In the genomic region with DNA sequence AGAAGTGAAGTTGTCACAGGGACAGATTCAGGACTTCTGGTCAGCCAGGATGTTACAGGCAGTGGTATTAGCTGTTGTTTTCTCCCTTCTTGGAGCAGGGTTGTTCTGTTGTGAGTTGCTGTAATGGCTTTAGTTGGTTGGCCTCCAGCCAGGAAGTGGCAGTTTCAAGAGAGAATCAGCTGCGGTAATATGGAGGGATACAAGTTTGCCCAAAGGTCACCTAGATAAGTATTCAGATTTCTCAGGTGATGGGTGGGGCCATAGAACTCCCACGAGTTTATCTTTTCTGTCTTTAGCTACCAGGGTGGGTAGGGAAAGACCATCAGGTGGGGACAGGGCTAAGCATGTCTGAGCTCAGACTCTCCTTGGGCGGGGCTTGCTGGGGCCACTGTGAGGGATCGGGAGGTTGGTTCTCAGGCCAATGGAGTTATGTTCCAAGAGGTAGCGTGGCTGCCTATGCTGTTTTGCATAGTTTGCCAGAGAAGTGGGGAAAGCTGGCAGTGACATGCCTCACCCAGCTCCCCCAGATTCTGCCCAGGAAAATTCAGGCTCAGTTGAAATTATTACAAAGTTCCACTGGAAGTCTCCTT, we compare ENCODE assay signal across 16 cellular contexts.
DNase-seq lines count a peak whose midpoint lies in the region; TF ChIP-seq lines count a peak whose summit lies in the region.
"Had no signal": no experiment of that assay in that cellular context is flagged by ENCODE, and none has a peak within 500 bp of the region (broad histone marks: within the 10 kb centered on the region; RNA-seq: fewer than 3 reads in every experiment).

No MANE protein-coding gene starts in this region.

- no peak overlapping the region for H3K27ac Mint-ChIP-seq in neural progenitor cell

- no peak overlapping the region for H3K4me3 Mint-ChIP-seq in neural progenitor cell

- no peak overlapping the region for H3K27ac ChIP-seq in cardiac muscle cell
- no peak overlapping the region for H3K27ac ChIP-seq in left ventricle myocardium inferior (replicated peaks)
- H3K27ac ChIP-seq in colonic mucosa = no peak overlapping the region
- no peak overlapping the region for H3K27ac ChIP-seq in neural progenitor cell

- no peaks in the 10 kb centered on the region for H3K4me1 Mint-ChIP-seq in neural progenitor cell

- H3K36me3 Mint-ChIP-seq in neural progenitor cell = no peaks in the 10 kb centered on the region

- H3K27me3 ChIP-seq in cardiac muscle cell = no peaks in the 10 kb centered on the region
- H3K27me3 ChIP-seq in left ventricle myocardium inferior (ENCODE audit: low read depth) = no peaks in the 10 kb centered on the region
- H3K27me3 ChIP-seq in colonic mucosa = no peaks in the 10 kb centered on the region
- H3K27me3 ChIP-seq in neural progenitor cell = no peaks in the 10 kb centered on the region
- H3K27me3 ChIP-seq: MG63 had no signal

- H4K20me1 ChIP-seq in neural progenitor cell (ENCODE audit: low read depth) = no peaks in the 10 kb centered on the region

- no peaks in the 10 kb centered on the region for H3K79me2 ChIP-seq in neural progenitor cell (ENCODE audit: low read depth)

- H3K9me3 Mint-ChIP-seq in neural progenitor cell = no peaks in the 10 kb centered on the region

- no peaks in the 10 kb centered on the region for H3K27me3 Mint-ChIP-seq in neural progenitor cell (ENCODE audit: insufficient read depth, low read depth)

- H2AFZ ChIP-seq in neural progenitor cell (replicated peaks) = peak overlapping the region; percentile 7

- DNase-seq in cardiac muscle cell (ENCODE audit: low read depth in 1 of 2, low spot score in 1 of 2) (peak; percentile 6 to 30), left ventricle myocardium inferior (no peak), colonic mucosa (peak; percentile 54), neural progenitor cell (ENCODE audit: low spot score) (no peak), NCI-H345 treated with DMSO at 0.1 percent for 48 hours (lab: John Stamatoyannopoulos, UW; ENCODE audit: unreplicated experiment) (no peak), NCI-H226 (no peak), SW 1271 (lab: John Stamatoyannopoulos, UW) (no peak)
- DNase-seq in activated CD8-positive, alpha-beta memory T cell treated with anti-CD3 and anti-CD28 coated beads, Interleukin-2, amount 50 U/mL, for 48 hours = no peak
- DNase-seq: C1 segment of cervical spinal cord, GOT3, KBM-7, MG63, NCI-H1105, NCI-H187 treated with DMSO at 0.1 percent for 48 hours, NCI-H524, Right ventricle myocardium superior had no signal

- H3K4me2 ChIP-seq in neural progenitor cell = no peak overlapping the region

- H3K4me1 ChIP-seq in cardiac muscle cell (ENCODE audit: low read depth) (peaks cover 5% of the 10 kb centered on the region), left ventricle myocardium inferior (no peaks in the 10 kb centered on the region), colonic mucosa (no peaks in the 10 kb centered on the region), neural progenitor cell (no peaks in the 10 kb centered on the region)

- H3K9me3 ChIP-seq in cardiac muscle cell (ENCODE audit: low read depth) = no peaks in the 10 kb centered on the region
- no peaks in the 10 kb centered on the region for H3K9me3 ChIP-seq in left ventricle myocardium inferior (replicated peaks)
- no peaks in the 10 kb centered on the region for H3K9me3 ChIP-seq in colonic mucosa
- H3K9me3 ChIP-seq in neural progenitor cell (ENCODE audit: low read depth) = no peaks in the 10 kb centered on the region
- H3K9me3 ChIP-seq: MG63 had no signal

- TF ChIP-seq CTCF in cardiac muscle cell (IDR thresholded peaks at IDR 0.05; ENCODE audit: low read depth, low read length) = no peak
- TF ChIP-seq CTCF in left ventricle myocardium inferior (IDR thresholded peaks at IDR 0.05; ENCODE audit: borderline replicate concordance) = no peak
- TF ChIP-seq CTCF in colonic mucosa (IDR thresholded peaks at IDR 0.05) = no peak
- TF ChIP-seq CTCF in neural progenitor cell (IDR thresholded peaks at IDR 0.05) = no peak

- H3F3A ChIP-seq in neural progenitor cell (ENCODE audit: low read depth) = no peaks in the 10 kb centered on the region

- intact Hi-C loops in left ventricle myocardium inferior (cut with micrococcal nuclease) = no loop called here
- intact Hi-C loops in colonic mucosa (cut with DNase I) = no loop called here

- H3K36me3 ChIP-seq in cardiac muscle cell (no peaks in the 10 kb centered on the region), left ventricle myocardium inferior (no peaks in the 10 kb centered on the region), colonic mucosa (no peaks in the 10 kb centered on the region), neural progenitor cell (no peaks in the 10 kb centered on the region)
- H3K36me3 ChIP-seq: MG63 had no signal

- H3K9ac ChIP-seq in colonic mucosa (ENCODE audit: low read depth in 2 of 2, low read length in 2 of 2) (no peak overlapping the region), neural progenitor cell (no peak overlapping the region)

- H3K4me3 ChIP-seq in cardiac muscle cell = no peak overlapping the region
- no peak overlapping the region for H3K4me3 ChIP-seq in left ventricle myocardium inferior
- no peak overlapping the region for H3K4me3 ChIP-seq in colonic mucosa
- no peak overlapping the region for H3K4me3 ChIP-seq in neural progenitor cell
- H3K4me3 ChIP-seq: MG63 had no signal

Comparison
In these comparisons a context has a peak if more than half of its experiments do, and no peak if none do; other contexts are left out.
1. DNase-seq: peak in cardiac muscle cell (2 of 2) and colonic mucosa (single experiment); none in left ventricle myocardium inferior (single experiment), neural progenitor cell (single experiment), NCI-H345 treated with DMSO at 0.1 percent for 48 hours (single experiment), NCI-H226 (single experiment), activated CD8-positive, alpha-beta memory T cell treated with anti-CD3 and anti-CD28 coated beads, Interleukin-2, amount 50 U/mL, for 48 hours (single experiment) and SW 1271 (0 of 2).